26 cellular contexts compared by ENCODE assay signal in the genomic region with DNA sequence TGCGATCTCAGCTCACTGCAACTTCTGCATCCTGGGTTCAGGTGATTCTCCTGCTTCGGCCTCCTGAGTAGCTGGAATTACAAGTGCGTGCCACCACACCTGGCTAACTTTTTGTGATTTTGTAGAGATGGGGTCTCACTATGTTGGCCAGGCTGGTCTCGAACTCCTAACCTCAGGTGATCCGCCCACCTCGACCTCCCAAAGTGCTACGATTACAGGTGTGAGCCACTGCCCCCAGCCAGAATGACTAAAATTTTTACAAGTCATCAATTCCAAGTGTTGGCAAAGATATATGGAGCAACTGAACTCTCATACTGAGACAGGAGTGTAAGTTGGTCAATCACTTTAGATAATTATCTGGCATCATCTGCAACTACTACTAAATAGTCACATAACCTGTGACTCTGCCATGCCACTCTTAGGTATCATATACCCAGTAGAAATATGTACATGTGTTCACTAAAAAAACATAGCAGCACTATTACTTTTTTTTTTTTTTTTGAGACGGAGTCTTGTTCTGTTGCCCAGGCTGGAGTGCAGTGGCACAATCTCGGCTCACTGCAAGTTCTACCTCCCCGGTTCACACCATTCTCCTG. TPM values are rescaled to one million over a fixed set of nuclear protein-coding genes. Genes with fewer than 3 reads are reported as not detected.
A peak's percentile ranks its signal among the peaks of the same experiment; 100 is the strongest.
DNase-seq lines count a peak whose midpoint lies in the region; ATAC-seq and TF ChIP-seq lines count a peak whose summit lies in the region.
"Had no signal": no experiment of that assay in that cellular context is flagged by ENCODE, and none has a peak within 500 bp of the region (broad histone marks: within the 10 kb centered on the region; RNA-seq: fewer than 3 reads in every experiment).

No MANE protein-coding gene starts in this region.

- ATAC-seq in CD4-positive, CD25-positive, alpha-beta regulatory T cell (ENCODE audit: low read depth in 2 of 2): no peak
- no peak for ATAC-seq in CD8-positive, alpha-beta T cell
- ATAC-seq in WTC11: no peak
- ATAC-seq: HCT116 had no signal

- peaks cover 35% of the 10 kb centered on the region for H3K4me1 ChIP-seq in CD4-positive, CD25-positive, alpha-beta regulatory T cell (ENCODE audit: control insufficient read depth, insufficient read depth, low read length, poor library complexity, severe bottlenecking)
- peaks cover 17% of the 10 kb centered on the region for H3K4me1 ChIP-seq in CD8-positive, alpha-beta T cell (ENCODE audit: insufficient read depth, low read length)

- no peaks in the 10 kb centered on the region for H3K27me3 ChIP-seq in CD4-positive, CD25-positive, alpha-beta regulatory T cell (ENCODE audit: control insufficient read depth, insufficient read depth, low read length)
- no peaks in the 10 kb centered on the region for H3K27me3 ChIP-seq in CD8-positive, alpha-beta T cell (ENCODE audit: insufficient read depth, low read length)
- no peaks in the 10 kb centered on the region for H3K27me3 ChIP-seq in brain microvascular endothelial cell (replicated peaks)

- H3K36me3 ChIP-seq in CD4-positive, CD25-positive, alpha-beta regulatory T cell (ENCODE audit: control insufficient read depth, insufficient read depth, low read length): peaks cover 27% of the 10 kb centered on the region
- peaks cover 20% of the 10 kb centered on the region for H3K36me3 ChIP-seq in CD8-positive, alpha-beta T cell (ENCODE audit: insufficient read depth, low read length)
- H3K36me3 ChIP-seq in brain microvascular endothelial cell (replicated peaks): peaks cover 38% of the 10 kb centered on the region

- H3K27me3 Mint-ChIP-seq in CD4-positive, CD25-positive, alpha-beta regulatory T cell: no peaks in the 10 kb centered on the region
- H3K27me3 Mint-ChIP-seq in CD8-positive, alpha-beta T cell (ENCODE audit: low read depth): no peaks in the 10 kb centered on the region
- H3K27me3 Mint-ChIP-seq in WTC11 (ENCODE audit: low read depth): no peaks in the 10 kb centered on the region
- H3K27me3 Mint-ChIP-seq in nephron (ENCODE audit: low read depth): peaks cover 3% of the 10 kb centered on the region

- H3K27ac ChIP-seq in CD4-positive, CD25-positive, alpha-beta regulatory T cell (ENCODE audit: insufficient read depth, low read length, poor library complexity, severe bottlenecking): no peak overlapping the region
- no peak overlapping the region for H3K27ac ChIP-seq in CD8-positive, alpha-beta T cell (ENCODE audit: low read depth, low read length)
- no peak overlapping the region for H3K27ac ChIP-seq in brain microvascular endothelial cell
- H3K27ac ChIP-seq: PC-9 had no signal

- no peaks in the 10 kb centered on the region for H3K9me3 ChIP-seq in CD4-positive, CD25-positive, alpha-beta regulatory T cell (ENCODE audit: control insufficient read depth in 2 of 2, low read length in 2 of 2)
- H3K9me3 ChIP-seq in CD8-positive, alpha-beta T cell (ENCODE audit: low read length): no peaks in the 10 kb centered on the region

- no peaks in the 10 kb centered on the region for H3K9me3 Mint-ChIP-seq in CD4-positive, CD25-positive, alpha-beta regulatory T cell
- H3K9me3 Mint-ChIP-seq in CD8-positive, alpha-beta T cell: no peaks in the 10 kb centered on the region
- no peaks in the 10 kb centered on the region for H3K9me3 Mint-ChIP-seq in WTC11
- no peaks in the 10 kb centered on the region for H3K9me3 Mint-ChIP-seq in nephron

- no peak overlapping the region for H3K4me3 ChIP-seq in CD4-positive, CD25-positive, alpha-beta regulatory T cell (ENCODE audit: low read depth, low read length)
- no peak overlapping the region for H3K4me3 ChIP-seq in CD8-positive, alpha-beta T cell (ENCODE audit: low read depth, low read length)
- H3K4me3 ChIP-seq in brain microvascular endothelial cell (ENCODE audit: low read depth, low read length): no peak overlapping the region
- H3K4me3 ChIP-seq: PC-9 had no signal

- CTCF ChIA-PET in CD8-positive, alpha-beta T cell (lab: Charles Lee): interaction anchor here (0.5 to 1.7 kb wide), 3 partner anchors 13 to 438 kb away, joined by 3 to 6 read pairs (median 5); no protein-coding TSS in a partner anchor
- CTCF ChIA-PET in WTC11 (lab: Charles Lee): interaction anchor here (1.3 kb wide), 1 partner anchor 22 kb away, joined by 3 read pairs; no protein-coding TSS in a partner anchor

- H3K36me3 Mint-ChIP-seq in CD4-positive, CD25-positive, alpha-beta regulatory T cell: peaks cover 18% of the 10 kb centered on the region
- H3K36me3 Mint-ChIP-seq in CD8-positive, alpha-beta T cell: peaks cover 50% of the 10 kb centered on the region
- H3K36me3 Mint-ChIP-seq in WTC11 (peaks cover 36% of the 10 kb centered on the region), nephron (ENCODE audit: low read depth) (peaks cover 35% of the 10 kb centered on the region)

- POLR2A ChIA-PET in CD8-positive, alpha-beta T cell (lab: Charles Lee): no interaction called here
- POLR2A ChIA-PET in WTC11 (lab: Charles Lee): interaction anchor here (0.5 kb wide), 1 partner anchor 444 kb away, joined by 5 read pairs; no protein-coding TSS in a partner anchor

- intact Hi-C loops in CD8-positive, alpha-beta T cell (cut with DNase I, micrococcal nuclease): loop anchor here in 1 of 2 experiments (10.0 kb wide), 1 partner anchor 767 kb away; a partner anchor contains a TSS

- no peak for DNase-seq in CD4-positive, CD25-positive, alpha-beta regulatory T cell
- no peak for DNase-seq in CD8-positive, alpha-beta T cell
- DNase-seq in WTC11 (ENCODE audit: low spot score) (no peak), brain microvascular endothelial cell (no peak), occipital lobe (lab: John Stamatoyannopoulos, UW) (no peak), iPS-NIHi11 (ENCODE audit: low spot score) (no peak)
- DNase-seq: C1 segment of cervical spinal cord; DMS153; DND-41; KBM-7; MV-4-11; NCI-H1105 treated with DMSO at 0.1 percent for 48 hours; NCI-H2029; NCI-H446 treated with DMSO at 0.1 percent for 48 hours; NCI-H526; NCI-H82; NK-92 treated with Interleukin-12 subunit alpha and Interleukin-12 subunit beta, amount 100 ng/mL, for 24 hours; PC-9; SHP77 had no signal

- peak overlapping the region; percentile 15 to 65 (median 57) for H3K4me3 Mint-ChIP-seq in CD4-positive, CD25-positive, alpha-beta regulatory T cell
- H3K4me3 Mint-ChIP-seq in CD8-positive, alpha-beta T cell: peak overlapping the region; percentile 11
- no peak overlapping the region for H3K4me3 Mint-ChIP-seq in WTC11
- H3K4me3 Mint-ChIP-seq in nephron: peak overlapping the region; percentile 3 to 53 (median 50)

- in situ Hi-C loops in brain microvascular endothelial cell (cut with HindIII; ENCODE audit: low pct_ligation_motif_present, low sequenced_read_pairs): no loop called here

- TF ChIP-seq CTCF in CD8-positive, alpha-beta T cell (IDR thresholded peaks at IDR 0.05): no peak
- TF ChIP-seq CTCF in WTC11 (IDR thresholded peaks at IDR 0.05) (no peak), nephron (IDR thresholded peaks at IDR 0.05; ENCODE audit: unreplicated experiment in 3 of 3) (no peak), brain microvascular endothelial cell (IDR thresholded peaks at IDR 0.05; ENCODE audit: low read depth, low read length, missing control alignments) (no peak)

- H3K27ac Mint-ChIP-seq in CD4-positive, CD25-positive, alpha-beta regulatory T cell: peak overlapping the region in 1 of 3 donors; percentile 62
- H3K27ac Mint-ChIP-seq in CD8-positive, alpha-beta T cell: no peak overlapping the region
- H3K27ac Mint-ChIP-seq in WTC11 (no peak overlapping the region), nephron (no peak overlapping the region)

- H3K4me1 Mint-ChIP-seq in CD4-positive, CD25-positive, alpha-beta regulatory T cell: peaks cover 0 to 51% (median 28%) of the 10 kb centered on the region in 4 donors
- H3K4me1 Mint-ChIP-seq in CD8-positive, alpha-beta T cell (ENCODE audit: low read depth): peaks cover 42% of the 10 kb centered on the region
- peaks cover 28% of the 10 kb centered on the region for H3K4me1 Mint-ChIP-seq in WTC11
- H3K4me1 Mint-ChIP-seq in nephron: peaks cover 25% of the 10 kb centered on the region

TF ChIP-seq in WTC11, 78 proteins besides CTCF, POLR2A, EP300 and RAD21:
- TF ChIP-seq NR2C2 (CRISPR knock-in tag; IDR thresholded peaks at IDR 0.05) (no peak), ZNF121 (CRISPR knock-in tag; IDR thresholded peaks at IDR 0.05) (peak; percentile 59; the same call in 1 of the 2 replicates)

RNA-seq across cellular contexts. Expression of a gene that starts 3.0 kb away (rescaled TPM):
- total RNA-seq in CD4-positive, CD25-positive, alpha-beta regulatory T cell: 52.2 TPM
- polyA plus RNA-seq in CD4-positive, CD25-positive, alpha-beta regulatory T cell: 100 to 1,000 TPM; 170 to 203 (median 185) TPM
- 10 to 100 TPM; 41.7 to 43.2 TPM for total RNA-seq in CD8-positive, alpha-beta T cell
- total RNA-seq in WTC11 (2021): 130 to 157 TPM (median 133 TPM) in 3 replicates
- total RNA-seq in occipital lobe: 58.3 TPM

RNA-seq across cellular contexts. Expression of a gene that starts 3.7 kb away (rescaled TPM):
- 50.6 TPM for total RNA-seq in CD4-positive, CD25-positive, alpha-beta regulatory T cell
- 10 to 100 TPM in 1 of 4 donors, 1 to 10 TPM in 3; 8.7 to 10.2 (median 9.3) TPM for polyA plus RNA-seq in CD4-positive, CD25-positive, alpha-beta regulatory T cell
- total RNA-seq in CD8-positive, alpha-beta T cell: 10 to 100 TPM; 64.5 to 67.1 TPM
- 44.0 to 50.6 TPM (median 44.9 TPM) in 3 replicates for total RNA-seq in WTC11 (2021)
- 1.9 TPM for total RNA-seq in occipital lobe

RNA-seq across cellular contexts. Expression of a gene that starts 10.6 kb away (rescaled TPM):
- total RNA-seq in CD4-positive, CD25-positive, alpha-beta regulatory T cell: not detected
- not detected for polyA plus RNA-seq in CD4-positive, CD25-positive, alpha-beta regulatory T cell
- not detected for total RNA-seq in CD8-positive, alpha-beta T cell
- not detected in 3 replicates for total RNA-seq in WTC11 (2021)
- total RNA-seq in occipital lobe: not detected
- total RNA-seq: A673, H1, LHCN-M2, MCF 10A, PC-9, RPMI7951 had no signal
- polyA plus RNA-seq: H1 had no signal

RNA-seq across cellular contexts. Expression of a gene that starts 55.1 kb away (rescaled TPM):
- total RNA-seq in CD4-positive, CD25-positive, alpha-beta regulatory T cell: not detected
- polyA plus RNA-seq in CD4-positive, CD25-positive, alpha-beta regulatory T cell: under 1 TPM; 0.05 to 0.16 (median 0.09) TPM
- total RNA-seq in CD8-positive, alpha-beta T cell: under 1 TPM; 0.08 to 0.11 TPM
- total RNA-seq in WTC11 (2021) (6.6 to 16.8 TPM (median 7.2 TPM) in 3 replicates), occipital lobe (76.1 TPM)
- total RNA-seq: MCF 10A had no signal

Comparison
In these comparisons a context has a peak if more than half of its experiments do, and no peak if none do; other contexts are left out.
1. RNA of a gene that starts 3.7 kb away (total RNA-seq): 64.5 to 67.1 TPM in CD8-positive, alpha-beta T cell, 50.6 TPM in CD4-positive, CD25-positive, alpha-beta regulatory T cell (single experiment) and 44.0 to 50.6 TPM in WTC11; 1.9 TPM in occipital lobe (single experiment); every median in the first group is over 10 times any median in the second.